ENCODE assay signal across 8 cellular contexts in the genomic region with DNA sequence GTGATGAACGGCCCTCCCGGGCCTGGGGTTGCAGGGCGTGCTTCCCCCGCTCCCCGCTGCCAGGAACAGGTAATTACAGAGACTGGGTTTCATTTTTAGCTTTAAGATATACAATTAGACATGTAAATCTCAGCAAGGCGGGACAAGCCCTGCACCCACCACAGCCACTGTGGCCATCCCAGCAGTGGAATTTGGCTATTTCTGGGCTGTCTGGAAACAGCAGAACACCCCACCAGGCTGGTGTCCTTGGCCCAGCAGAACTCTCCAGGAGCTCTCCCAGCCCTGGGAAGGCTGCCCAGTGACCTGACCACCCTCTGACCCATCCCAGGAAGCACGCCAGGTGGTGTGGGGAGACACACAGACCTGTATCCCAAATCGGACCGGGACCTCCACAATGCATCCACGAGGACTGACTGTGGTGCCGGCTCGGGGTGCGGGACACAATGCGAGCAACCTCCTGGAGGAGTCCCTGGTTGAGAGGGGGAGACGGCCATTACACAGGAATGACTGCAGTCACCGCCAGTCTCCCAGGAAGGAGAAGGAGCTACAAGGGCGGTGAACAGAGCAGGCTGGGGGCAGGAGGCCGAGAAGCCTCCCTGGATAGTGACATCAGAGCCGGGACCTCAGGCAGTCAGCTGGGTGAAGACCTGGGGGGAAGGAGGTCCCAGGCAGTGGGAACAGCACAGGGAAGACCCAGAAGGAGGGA. TPM values are rescaled to one million over a fixed set of nuclear protein-coding genes. Genes with fewer than 3 reads are reported as not detected.
DNase-seq lines count a peak whose midpoint lies in the region; ATAC-seq and TF ChIP-seq lines count a peak whose summit lies in the region.

No MANE protein-coding gene starts in this region.

- H2BK5ac ChIP-seq in mesenchymal stem cell (ENCODE audit: low read depth, low read length, poor library complexity, severe bottlenecking): no peak overlapping the region

- H3K4me2 ChIP-seq in mesenchymal stem cell (ENCODE audit: low read length, poor library complexity, severe bottlenecking): no peak overlapping the region

- peak overlapping the region; percentile 9 for H2AK5ac ChIP-seq in mesenchymal stem cell (ENCODE audit: low read length, severe bottlenecking)

- ATAC-seq in activated T-cell treated with anti-CD3 and anti-CD28 coated beads, Interleukin-2, amount 50 U/mL, for 72 hours (replicated peaks in 1 of 2): peak in 1 of 2 donors; percentile 11
- peak; percentile 21 to 35 for ATAC-seq in activated naive CD4-positive, alpha-beta T cell treated with anti-CD3 and anti-CD28 coated beads, Interleukin-2, amount 50 U/mL, for 72 hours
- ATAC-seq in HG03039 (IDR thresholded peaks at IDR 0.05; ENCODE audit: unreplicated experiment) (no peak), GM18858 (IDR thresholded peaks at IDR 0.05; ENCODE audit: unreplicated experiment) (no peak)

- H3K9me3 ChIP-seq in mesenchymal stem cell (ENCODE audit: control insufficient read depth, low read length) (no peaks in the 10 kb centered on the region), thyroid gland (no peaks in the 10 kb centered on the region)

- H3K14ac ChIP-seq in mesenchymal stem cell (ENCODE audit: low read length in 2 of 2): no peak overlapping the region

- peaks cover 100% of the 10 kb centered on the region for H3K4me1 Mint-ChIP-seq in activated T-cell treated with anti-CD3 and anti-CD28 coated beads, Interleukin-2, amount 50 U/mL, for 72 hours (ENCODE audit: low read depth)

- peak overlapping the region; percentile 76 for H4K8ac ChIP-seq in mesenchymal stem cell (ENCODE audit: low read length)

- H3K27ac Mint-ChIP-seq in activated T-cell treated with anti-CD3 and anti-CD28 coated beads, Interleukin-2, amount 50 U/mL, for 72 hours: peak overlapping the region; percentile 90
- H3K27ac Mint-ChIP-seq in activated naive CD4-positive, alpha-beta T cell treated with anti-CD3 and anti-CD28 coated beads, Interleukin-2, amount 50 U/mL, for 72 hours: peak overlapping the region; percentile 94 to 98

- H2BK12ac ChIP-seq in mesenchymal stem cell (ENCODE audit: low read length in 2 of 2): peak overlapping the region; percentile 33 to 69

- H3K9ac ChIP-seq in mesenchymal stem cell (ENCODE audit: low read length): peak overlapping the region; percentile 35

- H3K4me3 Mint-ChIP-seq in activated T-cell treated with anti-CD3 and anti-CD28 coated beads, Interleukin-2, amount 50 U/mL, for 72 hours: peak overlapping the region; percentile 70 to 90

- peaks cover 0 to 17% of the 10 kb centered on the region in 2 experiments for H3K36me3 ChIP-seq in mesenchymal stem cell (ENCODE audit: control insufficient read depth in 1 of 2, insufficient read depth in 2 of 2, low read depth in 1 of 2, low read length in 2 of 2)
- no peaks in the 10 kb centered on the region for H3K36me3 ChIP-seq in thyroid gland

- no peak overlapping the region for H3K23ac ChIP-seq in mesenchymal stem cell (ENCODE audit: low read length in 2 of 2)

- H3K18ac ChIP-seq in mesenchymal stem cell (ENCODE audit: low read depth in 1 of 2, low read length in 2 of 2): peak overlapping the region; percentile 75 to 84

- H4K91ac ChIP-seq in mesenchymal stem cell (ENCODE audit: low read length): peak overlapping the region; percentile 94

- H3K27me3 ChIP-seq in mesenchymal stem cell (ENCODE audit: control insufficient read depth in 1 of 2, insufficient read depth in 1 of 2, low read length in 2 of 2) (no peaks in the 10 kb centered on the region), thyroid gland (no peaks in the 10 kb centered on the region)

- intact Hi-C loops in thyroid gland (cut with DNase I): no loop called here

- peaks cover 2 to 21% of the 10 kb centered on the region in 2 donors for H3K36me3 Mint-ChIP-seq in activated T-cell treated with anti-CD3 and anti-CD28 coated beads, Interleukin-2, amount 50 U/mL, for 72 hours (ENCODE audit: insufficient read depth in 2 of 2)
- H3K36me3 Mint-ChIP-seq in activated naive CD4-positive, alpha-beta T cell treated with anti-CD3 and anti-CD28 coated beads, Interleukin-2, amount 50 U/mL, for 72 hours: peaks cover 0 to 30% of the 10 kb centered on the region in 2 donors

- H3K4me1 ChIP-seq in mesenchymal stem cell (ENCODE audit: control insufficient read depth, insufficient read depth, low read depth, low read length) (peaks cover 53% of the 10 kb centered on the region), thyroid gland (peaks cover 33 to 67% of the 10 kb centered on the region in 2 donors)

- peak overlapping the region; percentile 6 for H2BK15ac ChIP-seq in mesenchymal stem cell (ENCODE audit: low read depth, poor library complexity, severe bottlenecking)

- WGBS in mesenchymal stem cell: 96% methylated on average over 14 of the region's 19 CpGs
- 73 to 75% methylated on average over 10 to 19 of the region's 19 CpGs for WGBS in thyroid gland, 2 donors

- peak overlapping the region; percentile 11 for H2BK120ac ChIP-seq in mesenchymal stem cell (ENCODE audit: low read depth, low read length)

- TF ChIP-seq POLR2A in thyroid gland (IDR thresholded peaks at IDR 0.05): no peak

- no peak overlapping the region for H3K27ac ChIP-seq in mesenchymal stem cell (ENCODE audit: low read length, poor library complexity, severe bottlenecking)
- peak overlapping the region in 2 of 3 donors; percentile 95 to 96 for H3K27ac ChIP-seq in thyroid gland

- H3K4me3 ChIP-seq in mesenchymal stem cell (ENCODE audit: insufficient read depth in 1 of 2, low read depth in 1 of 2, low read length in 2 of 2) (no peak overlapping the region), thyroid gland (replicated peaks in 1 of 3) (no peak overlapping the region)

- no peak overlapping the region for H2AFZ ChIP-seq in mesenchymal stem cell (ENCODE audit: low read depth, low read length)

- TF ChIP-seq CTCF in thyroid gland (IDR thresholded peaks at IDR 0.05): no peak

- H3K79me1 ChIP-seq in mesenchymal stem cell (replicated peaks; ENCODE audit: low read length, poor library complexity, severe bottlenecking): peaks cover 63% of the 10 kb centered on the region

- H3K27me3 Mint-ChIP-seq in activated T-cell treated with anti-CD3 and anti-CD28 coated beads, Interleukin-2, amount 50 U/mL, for 72 hours (ENCODE audit: low read depth): no peaks in the 10 kb centered on the region

- DNase-seq in activated T-cell treated with anti-CD3 and anti-CD28 coated beads, Interleukin-2, amount 50 U/mL, for 72 hours: no peak
- DNase-seq in activated T-cell treated with anti-CD3 and anti-CD28 coated beads for 4 hours: no peak
- no peak for DNase-seq in activated naive CD4-positive, alpha-beta T cell treated with anti-CD3 and anti-CD28 coated beads, Interleukin-2, amount 50 U/mL, for 72 hours (ENCODE audit: low spot score in 2 of 2)
- no peak for DNase-seq in mesenchymal stem cell
- no peak for DNase-seq in thyroid gland
- no peak for DNase-seq in D341Med (ENCODE audit: low spot score)

- no peaks in the 10 kb centered on the region for H3K9me3 Mint-ChIP-seq in activated T-cell treated with anti-CD3 and anti-CD28 coated beads, Interleukin-2, amount 50 U/mL, for 72 hours
- no peaks in the 10 kb centered on the region for H3K9me3 Mint-ChIP-seq in activated naive CD4-positive, alpha-beta T cell treated with anti-CD3 and anti-CD28 coated beads, Interleukin-2, amount 50 U/mL, for 72 hours

- peak overlapping the region in 1 of 2 experiments; percentile 83 for H3K4ac ChIP-seq in mesenchymal stem cell (ENCODE audit: low read depth in 1 of 2, low read length in 2 of 2)

RNA-seq across cellular contexts. Expression of gene EEIG1, which starts 17.3 kb away (rescaled TPM):
- 10 to 100 TPM; 59.2 to 75.1 TPM for total RNA-seq in activated T-cell treated with anti-CD3 and anti-CD28 coated beads, Interleukin-2, amount 50 U/mL, for 72 hours
- total RNA-seq in activated naive CD4-positive, alpha-beta T cell treated with anti-CD3 and anti-CD28 coated beads, Interleukin-2, amount 50 U/mL, for 72 hours: 10 to 100 TPM; 63.1 to 96.5 TPM
- polyA plus RNA-seq in mesenchymal stem cell (2013, experiment 1 of 2): 44.3 TPM
- polyA plus RNA-seq in mesenchymal stem cell (2013, experiment 2 of 2): 42.9 TPM
- total RNA-seq in thyroid gland: 10 to 100 TPM; 18.3 to 34.7 (median 24.9) TPM

RNA-seq across cellular contexts. Expression of gene DPM2, which starts 25.9 kb away (rescaled TPM):
- 10 to 100 TPM; 44.2 to 51.1 TPM for total RNA-seq in activated T-cell treated with anti-CD3 and anti-CD28 coated beads, Interleukin-2, amount 50 U/mL, for 72 hours
- 10 to 100 TPM; 26.0 to 49.8 TPM for total RNA-seq in activated naive CD4-positive, alpha-beta T cell treated with anti-CD3 and anti-CD28 coated beads, Interleukin-2, amount 50 U/mL, for 72 hours
- 29.7 TPM for polyA plus RNA-seq in mesenchymal stem cell (2013, experiment 1 of 2)
- polyA plus RNA-seq in mesenchymal stem cell (2013, experiment 2 of 2): 30.1 TPM
- total RNA-seq in thyroid gland: 10 to 100 TPM; 17.3 to 43.3 (median 35.5) TPM

RNA-seq across cellular contexts. Expression of gene PIP5KL1, which starts 32.9 kb away (rescaled TPM):
- 1 to 10 TPM; 4.4 to 6.4 TPM for total RNA-seq in activated T-cell treated with anti-CD3 and anti-CD28 coated beads, Interleukin-2, amount 50 U/mL, for 72 hours
- total RNA-seq in activated naive CD4-positive, alpha-beta T cell treated with anti-CD3 and anti-CD28 coated beads, Interleukin-2, amount 50 U/mL, for 72 hours: 1 to 10 TPM; 4.0 to 6.8 TPM
- 2.0 TPM for polyA plus RNA-seq in mesenchymal stem cell (2013, experiment 1 of 2)
- 1.8 TPM for polyA plus RNA-seq in mesenchymal stem cell (2013, experiment 2 of 2)
- 1 to 10 TPM in 3 of 4 donors, not detected in 1; 1.0 to 5.2 (median 1.6) TPM for total RNA-seq in thyroid gland

RNA-seq across cellular contexts. Expression of gene ST6GALNAC4, which starts 46.7 kb away (rescaled TPM):
- total RNA-seq in activated T-cell treated with anti-CD3 and anti-CD28 coated beads, Interleukin-2, amount 50 U/mL, for 72 hours: 10 to 100 TPM; 28.1 to 30.5 TPM
- 10 to 100 TPM; 24.5 to 43.2 TPM for total RNA-seq in activated naive CD4-positive, alpha-beta T cell treated with anti-CD3 and anti-CD28 coated beads, Interleukin-2, amount 50 U/mL, for 72 hours
- polyA plus RNA-seq in mesenchymal stem cell (2013, experiment 1 of 2): 32.1 TPM
- 29.4 TPM for polyA plus RNA-seq in mesenchymal stem cell (2013, experiment 2 of 2)
- total RNA-seq in thyroid gland: 10 to 100 TPM in 3 of 4 donors, 1 to 10 TPM in 1; 8.9 to 27.4 (median 19.1) TPM

Comparison
In these comparisons a context has a peak if more than half of its experiments do, and no peak if none do; other contexts are left out.
1. ATAC-seq: peak in activated naive CD4-positive, alpha-beta T cell treated with anti-CD3 and anti-CD28 coated beads, Interleukin-2, amount 50 U/mL, for 72 hours (2 of 2); none in HG03039 (single experiment) and GM18858 (single experiment).